ENCODE assay signal across 8 cellular contexts in the genomic region with DNA sequence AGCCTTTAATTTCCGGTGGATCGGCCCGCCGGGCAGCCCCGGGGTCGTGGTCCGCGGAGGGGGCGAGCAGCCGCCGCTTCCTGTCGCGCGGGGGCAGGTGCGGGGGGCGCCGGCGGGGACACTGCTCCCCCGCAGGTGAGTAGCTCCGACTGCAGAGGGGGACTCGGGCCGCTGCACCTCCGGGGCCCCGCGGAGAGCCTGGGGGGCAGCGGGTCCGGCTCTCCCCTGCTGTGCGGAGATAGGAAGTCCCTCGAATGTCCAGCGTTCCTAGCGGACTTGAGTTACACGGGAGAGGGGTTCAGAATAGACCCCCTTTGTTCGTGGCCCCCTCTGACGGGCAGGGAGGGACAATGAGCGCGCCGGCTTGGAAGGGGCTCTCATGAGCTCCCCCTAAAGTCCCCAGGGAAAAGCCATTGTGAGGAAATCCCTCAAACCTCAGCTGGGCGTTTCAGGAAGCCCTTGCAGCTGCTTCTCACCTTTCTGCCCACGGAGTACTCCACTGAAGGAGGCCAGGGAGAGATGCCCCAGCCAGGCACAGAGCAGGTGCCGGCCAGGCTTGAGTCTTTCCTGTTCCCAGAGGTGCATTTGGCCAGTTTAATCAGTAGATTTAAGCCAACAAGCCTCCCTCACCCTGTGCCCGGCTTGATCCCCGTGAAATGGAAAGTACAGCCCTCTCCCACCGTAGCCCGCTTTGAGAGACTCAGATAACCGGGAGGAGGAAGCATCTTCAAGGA. TPM values are rescaled to one million over a fixed set of nuclear protein-coding genes. Genes with fewer than 3 reads are reported as not detected.
DNase-seq lines count a peak whose midpoint lies in the region; ATAC-seq lines count a peak whose summit lies in the region.

No MANE protein-coding gene starts in this region.

- peak overlapping the region; percentile 50 for H3K4me3 Mint-ChIP-seq in activated naive CD4-positive, alpha-beta T cell treated with anti-CD3 and anti-CD28 coated beads for 36 hours
- H3K4me3 Mint-ChIP-seq in central memory CD8-positive, alpha-beta T cell, result peak overlapping the region; percentile 45

- peaks cover 6 to 56% of the 10 kb centered on the region in 2 donors for H3K4me1 ChIP-seq in muscle layer of duodenum (ENCODE audit: control insufficient read depth in 1 of 2, insufficient read depth in 2 of 2, low read length in 2 of 2)

- no peaks in the 10 kb centered on the region for H3K27me3 Mint-ChIP-seq in activated naive CD4-positive, alpha-beta T cell treated with anti-CD3 and anti-CD28 coated beads for 36 hours (ENCODE audit: low read depth)
- H3K27me3 Mint-ChIP-seq in central memory CD8-positive, alpha-beta T cell, result peaks cover 71% of the 10 kb centered on the region

- H3K36me3 ChIP-seq in muscle layer of duodenum (ENCODE audit: control insufficient read depth in 1 of 2, insufficient read depth in 2 of 2, low read length in 2 of 2), result no peaks in the 10 kb centered on the region

- CTCF ChIA-PET in activated naive CD4-positive, alpha-beta T cell treated with anti-CD3 and anti-CD28 coated beads for 36 hours (lab: Charles Lee), result interaction anchor here (0.7 to 1.2 kb wide), 4 partner anchors 11 to 301 kb away, joined by 3 read pairs; no protein-coding TSS in a partner anchor

- no peaks in the 10 kb centered on the region for H3K36me3 Mint-ChIP-seq in activated naive CD4-positive, alpha-beta T cell treated with anti-CD3 and anti-CD28 coated beads for 36 hours (ENCODE audit: low read depth)
- H3K36me3 Mint-ChIP-seq in central memory CD8-positive, alpha-beta T cell (ENCODE audit: insufficient read depth), result peaks cover 2% of the 10 kb centered on the region

- DNase-seq in activated naive CD4-positive, alpha-beta T cell treated with anti-CD3 and anti-CD28 coated beads for 36 hours, result peak; percentile 44
- no peak for DNase-seq in activated naive CD4-positive, alpha-beta T cell treated with Interleukin-2 at 50 U/mL for 16 hours
- DNase-seq in NCI-H748 treated with DMSO at 0.1 percent for 48 hours (lab: John Stamatoyannopoulos, UW), result peak; percentile 12
- DNase-seq in central memory CD8-positive, alpha-beta T cell (ENCODE audit: low spot score in 2 of 2), result no peak
- no peak for DNase-seq in SHP77 treated with DMSO at 0.1 percent for 48 hours (lab: John Stamatoyannopoulos, UW)

- intact Hi-C loops in activated naive CD4-positive, alpha-beta T cell treated with anti-CD3 and anti-CD28 coated beads for 36 hours (cut with micrococcal nuclease), result loop anchor here (1.0 to 5.0 kb wide), 4 partner anchors 40 to 179 kb away; no protein-coding TSS in a partner anchor

- no peak overlapping the region for H3K27ac ChIP-seq in muscle layer of duodenum (ENCODE audit: low read length)

- no peak for ATAC-seq in central memory CD8-positive, alpha-beta T cell (replicated peaks; ENCODE audit: extremely low read depth, poor library complexity, severe bottlenecking)
- no peak for ATAC-seq in GM18498 (IDR thresholded peaks at IDR 0.05; ENCODE audit: unreplicated experiment)
- ATAC-seq in GM19035 (IDR thresholded peaks at IDR 0.05; ENCODE audit: unreplicated experiment), result no peak

- H3K4me1 Mint-ChIP-seq in activated naive CD4-positive, alpha-beta T cell treated with anti-CD3 and anti-CD28 coated beads for 36 hours (ENCODE audit: low read depth), result peaks cover 20% of the 10 kb centered on the region
- H3K4me1 Mint-ChIP-seq in central memory CD8-positive, alpha-beta T cell, result peaks cover 16% of the 10 kb centered on the region

- no peak overlapping the region for H3K27ac Mint-ChIP-seq in activated naive CD4-positive, alpha-beta T cell treated with anti-CD3 and anti-CD28 coated beads for 36 hours
- H3K27ac Mint-ChIP-seq in central memory CD8-positive, alpha-beta T cell (ENCODE audit: low read depth), result no peak overlapping the region

- no peaks in the 10 kb centered on the region for H3K9me3 Mint-ChIP-seq in activated naive CD4-positive, alpha-beta T cell treated with anti-CD3 and anti-CD28 coated beads for 36 hours
- no peaks in the 10 kb centered on the region for H3K9me3 Mint-ChIP-seq in central memory CD8-positive, alpha-beta T cell

- peak overlapping the region; percentile 55 to 79 for H3K4me3 ChIP-seq in muscle layer of duodenum (ENCODE audit: low read depth in 1 of 2, low read length in 2 of 2)

- peaks cover 14% of the 10 kb centered on the region for H3K27me3 ChIP-seq in muscle layer of duodenum (ENCODE audit: low read depth, low read length)

- H3K9me3 ChIP-seq in muscle layer of duodenum (ENCODE audit: control insufficient read depth in 1 of 2, low read length in 2 of 2), result no peaks in the 10 kb centered on the region

RNA-seq across cellular contexts. Expression of a gene that starts 0.9 kb away (rescaled TPM):
- 1 to 10 TPM; 6.3 to 7.4 TPM for total RNA-seq in activated naive CD4-positive, alpha-beta T cell treated with anti-CD3 and anti-CD28 coated beads for 36 hours

Comparison
In these comparisons a context has a peak if more than half of its experiments do, and no peak if none do; other contexts are left out.
1. DNase-seq: peak in activated naive CD4-positive, alpha-beta T cell treated with anti-CD3 and anti-CD28 coated beads for 36 hours (single experiment) and NCI-H748 treated with DMSO at 0.1 percent for 48 hours (single experiment); none in activated naive CD4-positive, alpha-beta T cell treated with Interleukin-2 at 50 U/mL for 16 hours (single experiment), central memory CD8-positive, alpha-beta T cell (0 of 2) and SHP77 treated with DMSO at 0.1 percent for 48 hours (single experiment).